In the genomic region with DNA sequence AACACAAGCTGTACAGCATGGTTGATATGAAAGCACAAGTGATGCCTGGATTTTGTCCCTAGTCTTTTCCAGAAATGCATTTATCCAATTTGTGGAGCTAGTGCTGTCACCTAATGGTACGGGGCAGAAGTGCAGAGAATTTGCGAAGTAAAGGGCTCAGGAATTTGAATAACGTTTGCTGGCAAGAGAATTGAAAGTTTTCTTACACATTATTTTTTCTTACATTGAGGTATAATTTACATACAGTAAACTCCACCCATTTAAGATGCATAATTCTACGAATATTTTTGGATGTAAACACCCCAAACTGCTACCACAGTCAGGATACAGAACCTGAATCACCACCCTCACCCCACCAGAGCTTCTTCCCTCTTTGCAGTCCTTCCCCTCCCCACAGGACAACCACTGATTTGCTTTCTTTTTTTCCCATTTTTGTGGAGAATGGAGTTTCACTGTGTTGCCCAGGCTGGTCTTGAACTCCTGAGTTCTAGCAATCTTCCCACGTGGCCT, we compare ENCODE assay signal across 8 cellular contexts. TPM values are rescaled to one million over a fixed set of nuclear protein-coding genes. Genes with fewer than 3 reads are reported as not detected.
DNase-seq lines count a peak whose midpoint lies in the region; ATAC-seq and TF ChIP-seq lines count a peak whose summit lies in the region.

No MANE protein-coding gene starts in this region.

- H3K27me3 ChIP-seq in AG04450 (ENCODE audit: control insufficient read depth, insufficient read depth, low read length): no peaks in the 10 kb centered on the region
- H3K27me3 ChIP-seq in adrenal gland: no peaks in the 10 kb centered on the region
- H3K27me3 ChIP-seq in tibial artery: no peaks in the 10 kb centered on the region

- H3K36me3 ChIP-seq in adrenal gland (replicated peaks in 1 of 2): no peaks in the 10 kb centered on the region
- no peaks in the 10 kb centered on the region for H3K36me3 ChIP-seq in tibial artery

- H3K27ac ChIP-seq in AG04450 (ENCODE audit: low read depth, low read length): no peak overlapping the region
- no peak overlapping the region for H3K27ac ChIP-seq in adrenal gland
- no peak overlapping the region for H3K27ac ChIP-seq in tibial artery

- WGBS in adrenal gland, 4 donors: 13 to 22% (median 18%) methylated on average over 5 of the region's 5 CpGs

- H3K4me3 ChIP-seq in AG04450 (ENCODE audit: low read depth, low read length): peak overlapping the region; percentile 5; the same call in 1 of the 2 replicates
- no peak overlapping the region for H3K4me3 ChIP-seq in adrenal gland
- H3K4me3 ChIP-seq in tibial artery: no peak overlapping the region

- H3K9me3 ChIP-seq in AG04450 (ENCODE audit: control insufficient read depth, insufficient read depth, low read length) (peaks cover 5% of the 10 kb centered on the region; the same call in 1 of the 2 replicates), adrenal gland (replicated peaks in 1 of 3) (no peaks in the 10 kb centered on the region), tibial artery (no peaks in the 10 kb centered on the region)

- POLR2A ChIA-PET in AG04450 (lab: Yijun Ruan, JAX): no interaction called here

- DNase-seq in AG04450 (ENCODE audit: low read depth, low spot score) (peak; percentile 11), GDM1 (lab: John Stamatoyannopoulos, UW) (peak; percentile 1), NCI-H1694 (lab: John Stamatoyannopoulos, UW) (peak; percentile 4), adrenal gland (peak in 4 of 7 donors; percentile 22 to 56 (median 30)), iPS-NIHi11 (ENCODE audit: low spot score) (peak; percentile 66), tibial artery (no peak), UCSD-AML1 (lab: John Stamatoyannopoulos, UW; ENCODE audit: unreplicated experiment) (no peak)

- intact Hi-C loops in adrenal gland (cut with DNase I) (loop anchor here in 1 of 2 donors (10.0 kb wide), 1 partner anchor 64 kb away; a partner anchor contains a TSS), tibial artery (cut with DNase I; ENCODE audit: low total_unique reads) (loop anchor here (5.0 kb wide), 1 partner anchor 67 kb away; a partner anchor contains a TSS)

- peak; percentile 66 for TF ChIP-seq CTCF in AG04450 (IDR thresholded peaks at IDR 0.05; ENCODE audit: low read depth, low read length)
- TF ChIP-seq CTCF in adrenal gland (IDR thresholded peaks at IDR 0.05): peak; percentile 51 to 74 (median 64)
- peak; percentile 48 to 60 for TF ChIP-seq CTCF in tibial artery (IDR thresholded peaks at IDR 0.05)

- TF ChIP-seq POLR2A in adrenal gland (IDR thresholded peaks at IDR 0.05): no peak

- CTCF ChIA-PET in AG04450 (lab: Charles Lee): interaction anchor here (0.6 to 4.0 kb wide), 12 partner anchors 13 to 1026 kb away, joined by 3 to 46 read pairs (median 3); no protein-coding TSS in a partner anchor

- H3K4me1 ChIP-seq in adrenal gland (replicated peaks in 1 of 2): no peaks in the 10 kb centered on the region
- H3K4me1 ChIP-seq in tibial artery: peaks cover 0 to 3% (median 0%) of the 10 kb centered on the region in 4 donors

- no peak for ATAC-seq in GM21390 (IDR thresholded peaks at IDR 0.05; ENCODE audit: unreplicated experiment)

RNA-seq across cellular contexts. Expression of a gene that starts 3.5 kb away (rescaled TPM):
- polyA plus RNA-seq in AG04450 (2011; rRNA removed): not detected in 2 replicates
- polyA minus RNA-seq in AG04450 (2011; rRNA and poly(A)+ RNA removed): not detected in 2 replicates
- not detected for total RNA-seq in adrenal gland
- polyA plus RNA-seq in adrenal gland: not detected

RNA-seq across cellular contexts. Expression of a gene that starts 53.5 kb away (rescaled TPM):
- 0.36 and 0.60 TPM in 2 replicates for polyA plus RNA-seq in AG04450 (2011; rRNA removed)
- polyA minus RNA-seq in AG04450 (2011; rRNA and poly(A)+ RNA removed): 0.70 TPM in 1 of 2 replicates, not detected in the other
- total RNA-seq in adrenal gland: 10 to 100 TPM in 5 of 8 donors, 1 to 10 TPM in 2, under 1 TPM in 1; 0.68 to 39.3 (median 13.8) TPM
- polyA plus RNA-seq in adrenal gland: 10 to 100 TPM; 16.5 to 65.3 (median 22.8) TPM

Comparison
In these comparisons a context has a peak if more than half of its experiments do, and no peak if none do; other contexts are left out.
1. DNase-seq: peak in AG04450 (single experiment), GDM1 (single experiment), NCI-H1694 (single experiment), adrenal gland (4 of 7) and iPS-NIHi11 (single experiment); none in tibial artery (0 of 2) and UCSD-AML1 (single experiment).
2. RNA of a gene that starts 53.5 kb away (polyA plus RNA-seq): 16.5 to 65.3 TPM in adrenal gland; 0.36 to 0.60 TPM in AG04450; every median in the first group is over 10 times any median in the second.
3. Peak in every context shown above with its lines, with median percentiles within 50 percentile points of each other: CTCF ChIP-seq.